In the genomic region with DNA sequence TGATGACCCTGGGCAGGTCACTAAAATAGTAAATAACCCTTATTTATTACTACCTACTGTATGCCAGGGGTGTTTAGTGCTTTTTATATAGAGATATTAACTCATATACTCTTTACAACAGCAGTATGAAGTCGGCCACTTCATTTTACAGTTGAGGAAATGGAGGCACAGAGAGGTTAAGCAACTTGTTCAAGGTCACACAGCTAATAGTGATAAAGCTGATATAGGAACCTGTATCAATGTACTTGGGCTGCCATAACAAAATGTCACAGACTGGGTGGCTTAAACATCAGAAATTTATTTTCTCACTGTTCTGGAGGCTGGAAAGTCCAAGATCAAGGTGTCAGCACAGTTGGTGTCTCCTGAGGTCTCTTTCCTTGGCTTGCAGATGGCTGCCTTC, we compare ENCODE assay signal across 25 cellular contexts.
"Had no signal": no experiment of that assay in that cellular context is flagged by ENCODE, and none has a peak within 500 bp of the region (broad histone marks: within the 10 kb centered on the region; RNA-seq: fewer than 3 reads in every experiment).

No MANE protein-coding gene starts in this region.

- ATAC-seq: esophagus mucosa, gastrocnemius medialis, heart right ventricle, left cardiac atrium, left lung, left ventricle myocardium superior, lower lobe of right lung, mucosa of descending colon had no signal

- H3K36me3 ChIP-seq: gastrocnemius medialis, heart right ventricle, left lung, lower lobe of right lung had no signal

- FAIRE-seq: colon, endothelial cell of umbilical vein, islet of Langerhans, keratinocyte had no signal

- H3K4me3 ChIP-seq: coronary artery, dorsolateral prefrontal cortex, esophagus squamous epithelium, gastrocnemius medialis, heart right ventricle, left lung, lower lobe of right lung, mucosa of descending colon had no signal

- H3K27me3 ChIP-seq: dorsolateral prefrontal cortex, esophagus squamous epithelium, gastrocnemius medialis, heart right ventricle, left lung had no signal

- H3K4me3 Mint-ChIP-seq: mesothelial cell of epicardium had no signal

- H3K27ac ChIP-seq: coronary artery, dorsolateral prefrontal cortex, epithelial cell of prostate, esophagus squamous epithelium, gastrocnemius medialis, heart right ventricle, left lung, lower lobe of right lung had no signal

- DNase-seq: dermis blood vessel endothelial cell; dorsolateral prefrontal cortex; effector CD4-positive, alpha-beta T cell; effector memory CD4-positive, alpha-beta T cell; erythroblast; esophagus squamous epithelium; foreskin melanocyte; gastrocnemius medialis; glutamatergic neuron; head of caudate nucleus; heart right ventricle; hippocampal formation; left cardiac atrium; left lung; left ventricle myocardium superior; lower lobe of right lung; mucosa of descending colon had no signal

- H3K9me3 ChIP-seq: esophagus squamous epithelium, gastrocnemius medialis, heart right ventricle, left lung, lower lobe of right lung, mucosa of descending colon had no signal

- H3K4me1 ChIP-seq: esophagus squamous epithelium, gastrocnemius medialis, heart right ventricle, left lung, lower lobe of right lung had no signal
